ENCODE assay signal across 8 cellular contexts in genomic region chr4:138182838-138183426, GRCh38. TPM values are rescaled to one million over a fixed set of nuclear protein-coding genes. Genes with fewer than 3 reads are reported as not detected.
DNase-seq lines count a peak whose midpoint lies in the region; ATAC-seq and TF ChIP-seq lines count a peak whose summit lies in the region.

No MANE protein-coding gene starts in this region.

- no peak overlapping the region for H2AK5ac ChIP-seq in neuronal stem cell (ENCODE audit: low read depth, low read length)

- H2BK15ac ChIP-seq in neuronal stem cell (ENCODE audit: low read length), result no peak overlapping the region

- H3K4me1 ChIP-seq in PC-9 (replicated peaks; ENCODE audit: insufficient read depth) (no peaks in the 10 kb centered on the region), neuronal stem cell (ENCODE audit: control insufficient read depth in 2 of 2, insufficient read depth in 1 of 2, low read depth in 1 of 2, low read length in 2 of 2) (peaks cover 4 to 10% of the 10 kb centered on the region in 2 donors)
- no peaks in the 10 kb centered on the region for H3K4me1 ChIP-seq in effector memory CD4-positive, alpha-beta T cell (ENCODE audit: control insufficient read depth, insufficient read depth, low read length, poor library complexity, severe bottlenecking)

- TF ChIP-seq CTCF in PC-9 (conservative IDR thresholded peaks at IDR 0.05), result peak; percentile 57

- no peaks in the 10 kb centered on the region for H3K79me1 ChIP-seq in neuronal stem cell (ENCODE audit: low read depth, low read length)

- no peak for DNase-seq in Right ventricle myocardium inferior (ENCODE audit: missing footprints)
- no peak for DNase-seq in cardiac septum (ENCODE audit: low spot score)
- no peak for DNase-seq in PC-9
- peak; percentile 37 for DNase-seq in neuronal stem cell (ENCODE audit: low spot score)
- no peak for DNase-seq in stimulated activated CD4-positive, alpha-beta T cell treated with anti-CD3 and anti-CD28 coated beads, Interleukin-1b, Interleukin-23, amount 100 ng/mL, for 48 hours
- no peak for DNase-seq in effector memory CD4-positive, alpha-beta T cell

- H3K4me2 ChIP-seq in PC-9 (no peak overlapping the region), neuronal stem cell (ENCODE audit: insufficient read depth, low read length, poor library complexity, severe bottlenecking) (no peak overlapping the region)

- CTCF ChIA-PET in PC-9 (lab: Charles Lee), result interaction anchor here (1.0 kb wide), 1 partner anchor 93 kb away, joined by 3 read pairs; no protein-coding TSS in a partner anchor

- H3K27me3 ChIP-seq in PC-9 (ENCODE audit: insufficient read depth, low read depth) (no peaks in the 10 kb centered on the region), neuronal stem cell (ENCODE audit: control insufficient read depth in 3 of 3, insufficient read depth in 3 of 3, low read depth in 1 of 3, low read length in 3 of 3) (no peaks in the 10 kb centered on the region)
- no peaks in the 10 kb centered on the region for H3K27me3 ChIP-seq in effector memory CD4-positive, alpha-beta T cell (replicated peaks; ENCODE audit: control insufficient read depth, insufficient read depth, low read length, poor library complexity, severe bottlenecking)

- H4K91ac ChIP-seq in neuronal stem cell (ENCODE audit: low read depth, low read length, poor library complexity), result no peak overlapping the region

- ATAC-seq in Right ventricle myocardium inferior, result peak; percentile 44
- ATAC-seq in HG03342 (IDR thresholded peaks at IDR 0.05; ENCODE audit: unreplicated experiment), result peak; percentile 67
- ATAC-seq in esophagus mucosa, result peak; percentile 60

- no peaks in the 10 kb centered on the region for H3K9me2 ChIP-seq in PC-9 (ENCODE audit: insufficient read depth)

- no TSS peak for BruUV-seq in PC-9 (replicated peaks; lab: Mats Ljungman, UMichigan)

- H3K4ac ChIP-seq in neuronal stem cell (ENCODE audit: low read length), result no peak overlapping the region

- no peak overlapping the region for H2BK120ac ChIP-seq in neuronal stem cell (ENCODE audit: low read depth, low read length)

- H2AFZ ChIP-seq in PC-9 (no peak overlapping the region), neuronal stem cell (ENCODE audit: low read length) (no peak overlapping the region)

- H4K20me1 ChIP-seq in PC-9 (ENCODE audit: insufficient read depth), result peaks cover 28% of the 10 kb centered on the region

- H3K4me3 ChIP-seq in PC-9 (no peak overlapping the region), neuronal stem cell (ENCODE audit: low read length in 2 of 2) (no peak overlapping the region)
- no peak overlapping the region for H3K4me3 ChIP-seq in effector memory CD4-positive, alpha-beta T cell (ENCODE audit: insufficient read depth, low read depth, low read length, poor library complexity, severe bottlenecking)

- H3K14ac ChIP-seq in neuronal stem cell (ENCODE audit: low read length), result no peak overlapping the region

- H3K23ac ChIP-seq in neuronal stem cell (ENCODE audit: low read depth, low read length, poor library complexity), result no peak overlapping the region

- WGBS in neuronal stem cell (ENCODE audit: extremely low coverage in 2 of 2, insufficient read length in 2 of 2, insufficient replicate concordance in 1 of 2), 2 donors, result no CpG with 5 or more reads among the region's 6 CpGs

- intact Hi-C loops in Right ventricle myocardium inferior (cut with DNase I), result loop anchor here (1.0 to 5.0 kb wide), 5 partner anchors 92 to 686 kb away; no protein-coding TSS in a partner anchor
- intact Hi-C loops in cardiac septum (cut with DNase I), result loop anchor here (5.0 kb wide), 3 partner anchors 146 to 689 kb away; no protein-coding TSS in a partner anchor
- intact Hi-C loops in PC-9 (cut with micrococcal nuclease; ENCODE audit: unreplicated experiment), result loop anchor here (5.0 to 10.0 kb wide), 2 partner anchors 146 to 358 kb away; no protein-coding TSS in a partner anchor

- H3K18ac ChIP-seq in neuronal stem cell (ENCODE audit: low read length), result no peak overlapping the region

- POLR2A ChIA-PET in PC-9 (lab: Charles Lee; ENCODE audit: unreplicated experiment), result interaction anchor here (0.7 kb wide), 1 partner anchor 125 kb away, joined by 5 read pairs; no protein-coding TSS in a partner anchor

- no peak overlapping the region for H2BK5ac ChIP-seq in neuronal stem cell (ENCODE audit: low read length)

- no peak overlapping the region for H3K27ac ChIP-seq in PC-9
- H3K27ac ChIP-seq in neuronal stem cell (replicated peaks; ENCODE audit: low read length), result no peak overlapping the region
- no peak overlapping the region for H3K27ac ChIP-seq in effector memory CD4-positive, alpha-beta T cell (ENCODE audit: insufficient read depth, low read length, poor library complexity, severe bottlenecking)

- H2BK12ac ChIP-seq in neuronal stem cell (ENCODE audit: low read length), result no peak overlapping the region

- H3K9me3 ChIP-seq in PC-9 (ENCODE audit: insufficient read depth, low read depth) (no peaks in the 10 kb centered on the region), neuronal stem cell (replicated peaks in 1 of 2; ENCODE audit: control insufficient read depth in 2 of 2, insufficient read depth in 1 of 2, low read depth in 1 of 2, low read length in 2 of 2) (no peaks in the 10 kb centered on the region)
- H3K9me3 ChIP-seq in effector memory CD4-positive, alpha-beta T cell (ENCODE audit: control insufficient read depth, low read length), result no peaks in the 10 kb centered on the region

- no peak overlapping the region for H4K8ac ChIP-seq in neuronal stem cell (ENCODE audit: low read depth, low read length)

- H3K9ac ChIP-seq in neuronal stem cell (ENCODE audit: low read depth, low read length, poor library complexity), result no peak overlapping the region

- peaks cover 32% of the 10 kb centered on the region; the same call in 1 of the 2 replicates for H3F3A ChIP-seq in PC-9 (ENCODE audit: insufficient read depth, low read depth)

- H3K79me2 ChIP-seq in PC-9 (ENCODE audit: low read depth), result no peaks in the 10 kb centered on the region; the same call in none of the 2 replicates

- peaks cover 69% of the 10 kb centered on the region for H3K36me3 ChIP-seq in PC-9 (ENCODE audit: low read depth)
- peaks cover 3 to 14% of the 10 kb centered on the region in 2 donors for H3K36me3 ChIP-seq in neuronal stem cell (replicated peaks in 1 of 2; ENCODE audit: control insufficient read depth in 2 of 2, insufficient read depth in 2 of 2, low read length in 2 of 2)
- no peaks in the 10 kb centered on the region for H3K36me3 ChIP-seq in effector memory CD4-positive, alpha-beta T cell (ENCODE audit: control insufficient read depth, insufficient read depth, low read length)

RNA-seq across cellular contexts. Expression of gene SLC7A11, which starts 59.2 kb away (rescaled TPM):
- total RNA-seq in Right ventricle myocardium inferior (0.46 TPM), cardiac septum (0.19 TPM), PC-9 (2021) (110 and 187 TPM in 2 replicates), esophagus mucosa (16.3 TPM)
- polyA plus RNA-seq in neuronal stem cell (2013, experiment 1 of 2), result 7.3 TPM
- polyA plus RNA-seq in neuronal stem cell (2013, experiment 2 of 2), result 7.6 TPM

Comparison
In these comparisons a context has a peak if more than half of its experiments do, and no peak if none do; other contexts are left out.
1. RNA of gene SLC7A11, which starts 59.2 kb away (total RNA-seq): 110 to 187 TPM in PC-9 and 16.3 TPM in esophagus mucosa (single experiment); 0.46 TPM in Right ventricle myocardium inferior (single experiment) and 0.19 TPM in cardiac septum (single experiment); every median in the first group is over 10 times any median in the second.
2. Peak in every context shown above with its lines, with median percentiles within 50 percentile points of each other: ATAC-seq.